Comparison of ENCODE assay signal across 1 cellular context in the genomic region with DNA sequence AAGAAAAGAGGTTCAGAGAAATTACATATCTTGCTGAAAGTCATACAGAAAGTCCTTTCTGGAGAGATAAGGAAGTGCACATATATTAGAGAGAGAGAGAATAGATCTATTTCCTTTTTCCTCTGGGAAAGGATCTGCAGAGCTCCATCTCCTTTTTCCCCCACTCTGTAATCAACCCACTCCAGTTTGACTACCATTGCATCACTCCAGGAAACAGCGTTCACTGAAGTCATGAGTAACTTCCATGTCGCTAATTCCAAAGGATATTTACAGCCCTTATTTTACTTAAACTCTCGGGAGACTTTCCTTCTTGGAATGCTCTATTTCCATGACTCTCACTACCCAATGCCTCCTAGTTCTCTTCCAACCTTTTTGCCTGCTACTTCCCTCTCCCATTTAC.
TF ChIP-seq lines count a peak whose summit lies in the region.

No MANE protein-coding gene starts in this region.

TF ChIP-seq in GM23338, 12 proteins besides CTCF, POLR2A, EP300 and RAD21 (continued from another document):
- TF ChIP-seq, protein P1, sequence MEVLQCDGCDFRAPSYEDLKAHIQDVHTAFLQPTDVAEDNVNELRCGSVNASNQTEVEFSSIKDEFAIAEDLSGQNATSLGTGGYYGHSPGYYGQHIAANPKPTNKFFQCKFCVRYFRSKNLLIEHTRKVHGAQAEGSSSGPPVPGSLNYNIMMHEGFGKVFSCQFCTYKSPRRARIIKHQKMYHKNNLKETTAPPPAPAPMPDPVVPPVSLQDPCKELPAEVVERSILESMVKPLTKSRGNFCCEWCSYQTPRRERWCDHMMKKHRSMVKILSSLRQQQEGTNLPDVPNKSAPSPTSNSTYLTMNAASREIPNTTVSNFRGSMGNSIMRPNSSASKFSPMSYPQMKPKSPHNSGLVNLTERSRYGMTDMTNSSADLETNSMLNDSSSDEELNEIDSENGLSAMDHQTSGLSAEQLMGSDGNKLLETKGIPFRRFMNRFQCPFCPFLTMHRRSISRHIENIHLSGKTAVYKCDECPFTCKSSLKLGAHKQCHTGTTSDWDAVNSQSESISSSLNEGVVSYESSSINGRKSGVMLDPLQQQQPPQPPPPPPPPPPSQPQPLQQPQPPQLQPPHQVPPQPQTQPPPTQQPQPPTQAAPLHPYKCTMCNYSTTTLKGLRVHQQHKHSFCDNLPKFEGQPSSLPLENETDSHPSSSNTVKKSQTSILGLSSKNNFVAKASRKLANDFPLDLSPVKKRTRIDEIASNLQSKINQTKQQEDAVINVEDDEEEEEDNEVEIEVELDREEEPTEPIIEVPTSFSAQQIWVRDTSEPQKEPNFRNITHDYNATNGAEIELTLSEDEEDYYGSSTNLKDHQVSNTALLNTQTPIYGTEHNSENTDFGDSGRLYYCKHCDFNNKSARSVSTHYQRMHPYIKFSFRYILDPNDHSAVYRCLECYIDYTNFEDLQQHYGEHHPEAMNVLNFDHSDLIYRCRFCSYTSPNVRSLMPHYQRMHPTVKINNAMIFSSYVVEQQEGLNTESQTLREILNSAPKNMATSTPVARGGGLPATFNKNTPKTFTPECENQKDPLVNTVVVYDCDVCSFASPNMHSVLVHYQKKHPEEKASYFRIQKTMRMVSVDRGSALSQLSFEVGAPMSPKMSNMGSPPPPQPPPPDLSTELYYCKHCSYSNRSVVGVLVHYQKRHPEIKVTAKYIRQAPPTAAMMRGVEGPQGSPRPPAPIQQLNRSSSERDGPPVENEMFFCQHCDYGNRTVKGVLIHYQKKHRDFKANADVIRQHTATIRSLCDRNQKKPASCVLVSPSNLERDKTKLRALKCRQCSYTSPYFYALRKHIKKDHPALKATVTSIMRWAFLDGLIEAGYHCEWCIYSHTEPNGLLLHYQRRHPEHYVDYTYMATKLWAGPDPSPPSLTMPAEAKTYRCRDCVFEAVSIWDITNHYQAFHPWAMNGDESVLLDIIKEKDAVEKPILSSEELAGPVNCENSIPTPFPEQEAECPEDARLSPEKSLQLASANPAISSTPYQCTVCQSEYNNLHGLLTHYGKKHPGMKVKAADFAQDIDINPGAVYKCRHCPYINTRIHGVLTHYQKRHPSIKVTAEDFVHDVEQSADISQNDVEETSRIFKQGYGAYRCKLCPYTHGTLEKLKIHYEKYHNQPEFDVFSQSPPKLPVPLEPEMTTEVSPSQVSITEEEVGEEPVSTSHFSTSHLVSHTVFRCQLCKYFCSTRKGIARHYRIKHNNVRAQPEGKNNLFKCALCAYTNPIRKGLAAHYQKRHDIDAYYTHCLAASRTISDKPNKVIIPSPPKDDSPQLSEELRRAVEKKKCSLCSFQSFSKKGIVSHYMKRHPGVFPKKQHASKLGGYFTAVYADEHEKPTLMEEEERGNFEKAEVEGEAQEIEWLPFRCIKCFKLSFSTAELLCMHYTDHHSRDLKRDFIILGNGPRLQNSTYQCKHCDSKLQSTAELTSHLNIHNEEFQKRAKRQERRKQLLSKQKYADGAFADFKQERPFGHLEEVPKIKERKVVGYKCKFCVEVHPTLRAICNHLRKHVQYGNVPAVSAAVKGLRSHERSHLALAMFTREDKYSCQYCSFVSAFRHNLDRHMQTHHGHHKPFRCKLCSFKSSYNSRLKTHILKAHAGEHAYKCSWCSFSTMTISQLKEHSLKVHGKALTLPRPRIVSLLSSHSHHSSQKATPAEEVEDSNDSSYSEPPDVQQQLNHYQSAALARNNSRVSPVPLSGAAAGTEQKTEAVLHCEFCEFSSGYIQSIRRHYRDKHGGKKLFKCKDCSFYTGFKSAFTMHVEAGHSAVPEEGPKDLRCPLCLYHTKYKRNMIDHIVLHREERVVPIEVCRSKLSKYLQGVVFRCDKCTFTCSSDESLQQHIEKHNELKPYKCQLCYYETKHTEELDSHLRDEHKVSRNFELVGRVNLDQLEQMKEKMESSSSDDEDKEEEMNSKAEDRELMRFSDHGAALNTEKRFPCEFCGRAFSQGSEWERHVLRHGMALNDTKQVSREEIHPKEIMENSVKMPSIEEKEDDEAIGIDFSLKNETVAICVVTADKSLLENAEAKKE (CRISPR knock-in tag; IDR thresholded peaks at IDR 0.05) = no peak
- no peak for TF ChIP-seq JUNB (IDR thresholded peaks at IDR 0.05; ENCODE audit: unreplicated experiment)
- no peak for TF ChIP-seq STAT1 (IDR thresholded peaks at IDR 0.05; ENCODE audit: unreplicated experiment)
- TF ChIP-seq, protein P2, sequence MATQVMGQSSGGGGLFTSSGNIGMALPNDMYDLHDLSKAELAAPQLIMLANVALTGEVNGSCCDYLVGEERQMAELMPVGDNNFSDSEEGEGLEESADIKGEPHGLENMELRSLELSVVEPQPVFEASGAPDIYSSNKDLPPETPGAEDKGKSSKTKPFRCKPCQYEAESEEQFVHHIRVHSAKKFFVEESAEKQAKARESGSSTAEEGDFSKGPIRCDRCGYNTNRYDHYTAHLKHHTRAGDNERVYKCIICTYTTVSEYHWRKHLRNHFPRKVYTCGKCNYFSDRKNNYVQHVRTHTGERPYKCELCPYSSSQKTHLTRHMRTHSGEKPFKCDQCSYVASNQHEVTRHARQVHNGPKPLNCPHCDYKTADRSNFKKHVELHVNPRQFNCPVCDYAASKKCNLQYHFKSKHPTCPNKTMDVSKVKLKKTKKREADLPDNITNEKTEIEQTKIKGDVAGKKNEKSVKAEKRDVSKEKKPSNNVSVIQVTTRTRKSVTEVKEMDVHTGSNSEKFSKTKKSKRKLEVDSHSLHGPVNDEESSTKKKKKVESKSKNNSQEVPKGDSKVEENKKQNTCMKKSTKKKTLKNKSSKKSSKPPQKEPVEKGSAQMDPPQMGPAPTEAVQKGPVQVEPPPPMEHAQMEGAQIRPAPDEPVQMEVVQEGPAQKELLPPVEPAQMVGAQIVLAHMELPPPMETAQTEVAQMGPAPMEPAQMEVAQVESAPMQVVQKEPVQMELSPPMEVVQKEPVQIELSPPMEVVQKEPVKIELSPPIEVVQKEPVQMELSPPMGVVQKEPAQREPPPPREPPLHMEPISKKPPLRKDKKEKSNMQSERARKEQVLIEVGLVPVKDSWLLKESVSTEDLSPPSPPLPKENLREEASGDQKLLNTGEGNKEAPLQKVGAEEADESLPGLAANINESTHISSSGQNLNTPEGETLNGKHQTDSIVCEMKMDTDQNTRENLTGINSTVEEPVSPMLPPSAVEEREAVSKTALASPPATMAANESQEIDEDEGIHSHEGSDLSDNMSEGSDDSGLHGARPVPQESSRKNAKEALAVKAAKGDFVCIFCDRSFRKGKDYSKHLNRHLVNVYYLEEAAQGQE (IDR thresholded peaks at IDR 0.05; ENCODE audit: unreplicated experiment) = no peak
- no peak for TF ChIP-seq POLR2AphosphoS5 (IDR thresholded peaks at IDR 0.05; ENCODE audit: low read depth)
- no peak for TF ChIP-seq ZNF114 (CRISPR knock-in tag; IDR thresholded peaks at IDR 0.05)
TF ChIP-seq in GM23338: peak in this region for 0.
